Comparison of ENCODE assay signal across 8 cellular contexts in genomic region chr15:67066041-67067021, GRCh38. TPM values are rescaled to one million over a fixed set of nuclear protein-coding genes. Genes with fewer than 3 reads are reported as not detected.
A peak's percentile ranks its signal among the peaks of the same experiment; 100 is the strongest.
DNase-seq lines count a peak whose midpoint lies in the region; ATAC-seq and TF ChIP-seq lines count a peak whose summit lies in the region.

No MANE protein-coding gene starts in this region.

- 1% methylated on average over 54 to 74 of the region's 74 CpGs for WGBS in lung, 2 donors

- TF ChIP-seq POLR2A in breast epithelium (IDR thresholded peaks at IDR 0.05): no peak

- no peak for ATAC-seq in lung (ENCODE audit: insufficient read depth, low FRiP score)
- ATAC-seq in thoracic aorta (ENCODE audit: insufficient number of reproducible peaks, low FRiP score, low read depth): no peak

- H3K27me3 ChIP-seq in breast epithelium (no peaks in the 10 kb centered on the region), lung (ENCODE audit: control insufficient read depth, insufficient read depth) (no peaks in the 10 kb centered on the region), thoracic aorta (replicated peaks; ENCODE audit: insufficient read depth) (no peaks in the 10 kb centered on the region)

- DNase-seq in NCI-H82 (lab: John Stamatoyannopoulos, UW) (peak; percentile 8), NCI-H82 treated with DMSO at 0.1 percent for 48 hours (lab: John Stamatoyannopoulos, UW; ENCODE audit: unreplicated experiment) (no peak), RWPE1 (ENCODE audit: low spot score) (no peak), breast epithelium (ENCODE audit: low spot score in 2 of 2) (no peak), lung (ENCODE audit: low spot score) (no peak), thoracic aorta (ENCODE audit: low spot score) (no peak), mesenteric fat pad (ENCODE audit: low spot score) (no peak), ureter (ENCODE audit: low spot score) (no peak)

- H3K27ac ChIP-seq in RWPE1 (peak overlapping the region; percentile 86), breast epithelium (peak overlapping the region; percentile 86 to 92), lung (ENCODE audit: low read depth in 1 of 2, low read length in 1 of 2) (peak overlapping the region; percentile 89), thoracic aorta (peak overlapping the region; percentile 95)

- H3K36me3 ChIP-seq in breast epithelium (no peaks in the 10 kb centered on the region), lung (ENCODE audit: control insufficient read depth in 2 of 2, insufficient read depth in 2 of 2, low read length in 2 of 2) (peaks cover 0 to 1% of the 10 kb centered on the region in 2 donors), thoracic aorta (no peaks in the 10 kb centered on the region)

- CTCF ChIA-PET in RWPE1 (lab: Yijun Ruan, JAX): interaction anchor here (0.6 to 0.7 kb wide), 5 partner anchors 47 to 242 kb away, joined by 3 to 6 read pairs (median 3); no protein-coding TSS in a partner anchor

- H3K9me3 ChIP-seq in breast epithelium: no peaks in the 10 kb centered on the region
- H3K9me3 ChIP-seq in lung (ENCODE audit: control insufficient read depth in 2 of 2, insufficient read depth in 1 of 2, low read length in 1 of 2): no peaks in the 10 kb centered on the region
- no peaks in the 10 kb centered on the region for H3K9me3 ChIP-seq in thoracic aorta

- TF ChIP-seq CTCF in RWPE1 (conservative IDR thresholded peaks at IDR 0.05; ENCODE audit: low read depth) (no peak), breast epithelium (IDR thresholded peaks at IDR 0.05) (no peak), lung (IDR thresholded peaks at IDR 0.05; ENCODE audit: control extremely low read depth, extremely low read depth) (no peak), thoracic aorta (IDR thresholded peaks at IDR 0.05) (no peak)

- H3K4me1 ChIP-seq in breast epithelium: no peaks in the 10 kb centered on the region
- H3K4me1 ChIP-seq in lung (ENCODE audit: control insufficient read depth in 2 of 2, insufficient read depth in 2 of 2, low read length in 2 of 2): peaks cover 8 to 16% of the 10 kb centered on the region in 2 donors
- H3K4me1 ChIP-seq in thoracic aorta (ENCODE audit: control insufficient read depth in 1 of 2, low read depth in 2 of 2): peaks cover 22 to 53% of the 10 kb centered on the region in 2 donors

- POLR2A ChIA-PET in RWPE1 (lab: Yijun Ruan, JAX; ENCODE audit: low non-redundant PET): interaction anchor here (0.6 kb wide), 1 partner anchor 54 kb away, joined by 3 read pairs; no protein-coding TSS in a partner anchor

- peak overlapping the region; percentile 84 to 94 (median 91) for H3K4me3 ChIP-seq in breast epithelium
- peak overlapping the region; percentile 53 for H3K4me3 ChIP-seq in lung
- peak overlapping the region; percentile 94 for H3K4me3 ChIP-seq in thoracic aorta

- intact Hi-C loops in breast epithelium (cut with DNase I; ENCODE audit: low total_unique reads): no loop called here

RNA-seq across cellular contexts. Expression of gene SMAD3, which starts 0.9 kb away (rescaled TPM):
- total RNA-seq in breast epithelium (10 to 100 TPM; 22.5 to 44.6 (median 33.4) TPM), lung (10 to 100 TPM; 32.8 to 41.6 TPM), thoracic aorta (10 to 100 TPM; 47.9 to 78.5 TPM), mesenteric fat pad (71.9 TPM), ureter (124 TPM)
- 10 to 100 TPM; 10.9 to 14.1 TPM for polyA plus RNA-seq in lung
